1 cellular context compared by ENCODE assay signal in the genomic region with DNA sequence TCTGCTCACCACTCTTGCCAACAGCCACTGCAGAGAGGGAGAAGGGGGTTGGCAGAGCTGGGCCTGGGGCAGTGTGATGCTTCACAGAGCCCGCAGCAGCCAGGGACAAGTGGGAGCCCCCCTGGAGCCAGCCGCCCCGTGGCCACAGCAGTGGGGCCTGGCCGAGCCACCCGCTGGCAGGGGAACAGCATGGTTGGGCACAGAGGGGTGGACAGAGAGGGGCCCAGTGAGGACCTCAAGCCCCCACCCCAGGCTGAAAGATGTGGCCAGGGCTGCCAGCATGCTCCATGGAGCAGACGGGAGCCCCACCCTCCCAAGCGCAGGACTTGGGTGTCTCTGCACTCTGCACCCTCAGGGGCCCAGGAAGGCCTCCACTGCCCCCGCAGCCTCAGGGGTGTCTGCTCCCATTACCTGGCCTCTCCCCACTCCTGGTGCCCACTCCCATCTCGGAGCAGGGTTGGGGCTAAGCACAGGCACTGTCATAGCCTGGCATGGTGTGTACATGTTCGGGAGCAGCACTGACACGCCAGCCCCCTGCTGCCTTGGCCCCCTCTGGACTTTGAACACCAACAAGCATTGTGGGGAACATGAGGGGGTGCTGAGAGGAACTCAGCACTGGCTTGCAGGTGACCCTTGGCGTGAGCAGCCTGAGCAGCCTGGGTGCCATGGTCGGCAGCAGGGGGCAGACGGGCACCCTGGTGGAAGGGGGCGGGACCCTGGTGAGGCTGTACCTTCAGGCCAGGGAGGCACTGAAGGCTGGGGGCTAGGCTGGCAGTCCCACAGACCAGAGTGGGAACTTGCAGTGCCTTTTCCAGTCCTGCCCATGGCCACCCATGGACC.
TF ChIP-seq lines count a peak whose summit lies in the region.

No MANE protein-coding gene starts in this region.

TF ChIP-seq in H1, 55 proteins besides CTCF, POLR2A, EP300 and RAD21:
- TF ChIP-seq JUN (IDR thresholded peaks at IDR 0.05; ENCODE audit: low read depth, low read length) (no peak), SP4 (IDR thresholded peaks at IDR 0.05; ENCODE audit: low read length) (no peak), FOSL1 (IDR thresholded peaks at IDR 0.05; ENCODE audit: insufficient read depth, low read depth, low read length) (no peak), CTBP2 (IDR thresholded peaks at IDR 0.05; ENCODE audit: borderline replicate concordance, insufficient read depth, insufficient read length, low read length) (no peak), TCF12 (IDR thresholded peaks at IDR 0.05; ENCODE audit: low read depth, low read length) (no peak), ASH2L (IDR thresholded peaks at IDR 0.05; ENCODE audit: low read length) (no peak), KDM5A (IDR thresholded peaks at IDR 0.05; ENCODE audit: low read length) (no peak), CHD7 (IDR thresholded peaks at IDR 0.05; ENCODE audit: insufficient replicate concordance, low read length) (no peak), HDAC6 (IDR thresholded peaks at IDR 0.05; ENCODE audit: low read depth, low read length) (no peak), TAF7 (optimal IDR thresholded peaks at IDR 0.05; ENCODE audit: borderline replicate concordance, low read depth, low read length) (no peak), GTF2F1 (IDR thresholded peaks at IDR 0.05; ENCODE audit: borderline replicate concordance, low read depth, low read length) (no peak)
